ENCODE assay signal across 9 cellular contexts in the genomic region with DNA sequence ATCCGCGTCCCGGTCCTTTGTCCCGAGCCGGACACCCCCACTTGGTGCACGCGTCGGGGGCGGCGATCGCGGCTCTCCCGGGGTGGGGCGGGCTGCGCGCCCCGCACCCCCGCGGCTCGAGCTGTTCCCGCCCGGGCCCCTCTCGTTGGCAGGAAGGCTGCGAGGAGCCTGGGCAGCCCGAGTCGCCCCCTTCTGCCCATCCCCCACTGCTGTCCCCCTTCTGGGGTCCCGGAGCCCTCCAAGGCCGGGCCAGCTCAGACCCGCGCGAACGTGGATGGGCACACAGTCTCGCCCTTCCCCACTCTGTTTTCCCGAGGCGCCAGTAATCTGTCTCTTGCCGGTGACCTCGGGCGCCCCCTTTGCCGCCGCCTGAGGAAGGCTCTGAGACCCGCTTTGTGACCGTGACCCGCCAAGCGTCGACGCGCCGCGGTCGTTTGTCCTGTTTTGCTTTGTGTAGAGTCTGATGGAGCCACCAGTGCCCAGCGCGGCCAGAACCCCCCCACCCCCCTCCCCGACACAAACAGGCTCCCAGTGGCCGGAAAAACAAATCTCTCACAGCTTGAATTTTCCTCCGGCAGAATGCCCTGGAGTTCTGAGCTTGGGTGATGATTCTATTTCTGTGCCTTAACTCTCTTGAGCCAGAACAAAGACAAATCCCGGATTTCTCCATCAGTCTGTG. TPM values are rescaled to one million over a fixed set of nuclear protein-coding genes. Genes with fewer than 3 reads are reported as not detected.
DNase-seq lines count a peak whose midpoint lies in the region.
"Had no signal": no experiment of that assay in that cellular context is flagged by ENCODE, and none has a peak within 500 bp of the region (broad histone marks: within the 10 kb centered on the region; RNA-seq: fewer than 3 reads in every experiment).

No MANE protein-coding gene starts in this region.

- no peak overlapping the region for H3K27ac ChIP-seq in iPS-20b (ENCODE audit: low read length)
- H3K27ac ChIP-seq: 22Rv1 had no signal

- DNase-seq in DMS 273 (lab: John Stamatoyannopoulos, UW; ENCODE audit: unreplicated experiment) (peak; percentile 55), DMS 273 treated with DMSO at 0.1 percent for 48 hours (lab: John Stamatoyannopoulos, UW) (no peak), NCI-H2171 treated with DMSO at 0.1 percent for 48 hours (lab: John Stamatoyannopoulos, UW) (peak; percentile 58), astrocyte of the hippocampus (ENCODE audit: low read depth, low spot score) (peak; percentile 65), inferior parietal cortex (ENCODE audit: extremely low spot score) (no peak), NCI-H187 treated with DMSO at 0.1 percent for 48 hours (lab: John Stamatoyannopoulos, UW) (no peak)

- peak overlapping the region; percentile 99 for H3K4me2 ChIP-seq in skeletal muscle satellite cell (ENCODE audit: low read length)

- H3K9ac ChIP-seq in iPS-20b (ENCODE audit: low read depth, low read length) (peak overlapping the region; percentile 82), skeletal muscle satellite cell (ENCODE audit: low read depth, low read length) (peak overlapping the region; percentile 92)

- H3K27me3 ChIP-seq in iPS-20b (ENCODE audit: insufficient read depth, low read length), result peaks cover 56% of the 10 kb centered on the region
- no peaks in the 10 kb centered on the region for H3K27me3 ChIP-seq in skeletal muscle satellite cell (ENCODE audit: control insufficient read depth, insufficient read depth, low read length)

- H3K9me3 ChIP-seq in iPS-20b (ENCODE audit: insufficient read depth, low read depth, low read length) (no peaks in the 10 kb centered on the region; the same call in 1 of the 2 replicates), skeletal muscle satellite cell (replicated peaks; ENCODE audit: low read length) (no peaks in the 10 kb centered on the region)

- H3K4me1 ChIP-seq in iPS-20b (ENCODE audit: insufficient read depth, low read length) (peaks cover 9% of the 10 kb centered on the region; the same call in 1 of the 2 replicates), skeletal muscle satellite cell (ENCODE audit: control insufficient read depth, insufficient read depth, low read length) (peaks cover 34% of the 10 kb centered on the region)

- peak overlapping the region; percentile 73 for H3K4me3 ChIP-seq in iPS-20b (ENCODE audit: low read length)
- H3K4me3 ChIP-seq in skeletal muscle satellite cell (ENCODE audit: low read length), result peak overlapping the region; percentile 97

- H3K36me3 ChIP-seq in iPS-20b (ENCODE audit: insufficient read depth, low read depth, low read length) (peaks cover 6% of the 10 kb centered on the region; the same call in 1 of the 2 replicates), skeletal muscle satellite cell (ENCODE audit: insufficient read depth, low read length) (no peaks in the 10 kb centered on the region)

RNA-seq across cellular contexts. Expression of a gene that starts 0.6 kb away (rescaled TPM):
- total RNA-seq in skeletal muscle satellite cell (2012; rRNA removed), result 5.1 and 9.4 TPM in 2 replicates

Comparison
In these comparisons a context has a peak if more than half of its experiments do, and no peak if none do; other contexts are left out.
1. DNase-seq: peak in DMS 273 (single experiment), NCI-H2171 treated with DMSO at 0.1 percent for 48 hours (single experiment) and astrocyte of the hippocampus (single experiment); none in DMS 273 treated with DMSO at 0.1 percent for 48 hours (single experiment), inferior parietal cortex (single experiment) and NCI-H187 treated with DMSO at 0.1 percent for 48 hours (single experiment).